In genomic region chr2:1477196-1478040, GRCh38 we compare ENCODE assay signal across 20 cellular contexts.
DNase-seq lines count a peak whose midpoint lies in the region; ATAC-seq and TF ChIP-seq lines count a peak whose summit lies in the region.
"Had no signal": no experiment of that assay in that cellular context is flagged by ENCODE, and none has a peak within 500 bp of the region (broad histone marks: within the 10 kb centered on the region; RNA-seq: fewer than 3 reads in every experiment).

No MANE protein-coding gene starts in this region.

- H3K9me3 Mint-ChIP-seq in chondrocyte (ENCODE audit: low read depth): no peaks in the 10 kb centered on the region

- H2BK12ac ChIP-seq in neuronal stem cell (ENCODE audit: low read length): no peak overlapping the region

- no peak overlapping the region for H4K8ac ChIP-seq in neuronal stem cell (ENCODE audit: low read depth, low read length)

- H3K4me2 ChIP-seq in neuronal stem cell (ENCODE audit: insufficient read depth, low read length, poor library complexity, severe bottlenecking): no peak overlapping the region

- H3K27ac ChIP-seq in neuronal stem cell (replicated peaks; ENCODE audit: low read length) (no peak overlapping the region), upper lobe of right lung (no peak overlapping the region)

- no peaks in the 10 kb centered on the region for H3K4me1 Mint-ChIP-seq in chondrocyte (ENCODE audit: low read depth)

- no peak overlapping the region for H3K4me3 ChIP-seq in neuronal stem cell (ENCODE audit: low read length in 2 of 2)
- no peak overlapping the region for H3K4me3 ChIP-seq in upper lobe of right lung
- H3K4me3 ChIP-seq: K562 had no signal

- H2BK15ac ChIP-seq in neuronal stem cell (ENCODE audit: low read length): no peak overlapping the region

- H3K14ac ChIP-seq in neuronal stem cell (ENCODE audit: low read length): no peak overlapping the region

- H3K27me3 ChIP-seq in neuronal stem cell (ENCODE audit: control insufficient read depth in 3 of 3, insufficient read depth in 3 of 3, low read depth in 1 of 3, low read length in 3 of 3) (no peaks in the 10 kb centered on the region), upper lobe of right lung (no peaks in the 10 kb centered on the region)

- H3K4me1 ChIP-seq in neuronal stem cell (ENCODE audit: control insufficient read depth in 2 of 2, insufficient read depth in 1 of 2, low read depth in 1 of 2, low read length in 2 of 2) (no peaks in the 10 kb centered on the region), upper lobe of right lung (no peaks in the 10 kb centered on the region)

- peak overlapping the region; percentile 49 for H3K18ac ChIP-seq in neuronal stem cell (ENCODE audit: low read length)

- TF ChIP-seq CTCF in chondrocyte (IDR thresholded peaks at IDR 0.05) (no peak), upper lobe of right lung (IDR thresholded peaks at IDR 0.05) (no peak)

- no peak overlapping the region for H2BK120ac ChIP-seq in neuronal stem cell (ENCODE audit: low read depth, low read length)

- H3K27me3 Mint-ChIP-seq in chondrocyte (ENCODE audit: low read depth): peaks cover 12% of the 10 kb centered on the region

- H3K9me3 ChIP-seq in neuronal stem cell (replicated peaks in 1 of 2; ENCODE audit: control insufficient read depth in 2 of 2, insufficient read depth in 1 of 2, low read depth in 1 of 2, low read length in 2 of 2) (no peaks in the 10 kb centered on the region), upper lobe of right lung (no peaks in the 10 kb centered on the region)

- H3K36me3 Mint-ChIP-seq in chondrocyte (ENCODE audit: low read depth): no peaks in the 10 kb centered on the region

- H2BK5ac ChIP-seq in neuronal stem cell (ENCODE audit: low read length): no peak overlapping the region

- H3K27ac Mint-ChIP-seq in chondrocyte (ENCODE audit: unreplicated experiment): no peak overlapping the region

- no peak overlapping the region for H3K23ac ChIP-seq in neuronal stem cell (ENCODE audit: low read depth, low read length, poor library complexity)

- peak overlapping the region; percentile 52 for H3K9ac ChIP-seq in neuronal stem cell (ENCODE audit: low read depth, low read length, poor library complexity)

- H2AFZ ChIP-seq in neuronal stem cell (ENCODE audit: low read length): no peak overlapping the region

- H4K91ac ChIP-seq in neuronal stem cell (ENCODE audit: low read depth, low read length, poor library complexity): no peak overlapping the region

- intact Hi-C loops in cardiac septum (cut with DNase I) (no loop called here), left ventricle myocardium superior (cut with micrococcal nuclease) (no loop called here), upper lobe of right lung (cut with DNase I) (no loop called here)

- H3K36me3 ChIP-seq in neuronal stem cell (replicated peaks in 1 of 2; ENCODE audit: control insufficient read depth in 2 of 2, insufficient read depth in 2 of 2, low read length in 2 of 2) (no peaks in the 10 kb centered on the region), upper lobe of right lung (no peaks in the 10 kb centered on the region)

- no CpG with 5 or more reads among the region's 76 CpGs for WGBS in neuronal stem cell (ENCODE audit: extremely low coverage in 2 of 2, insufficient read length in 2 of 2, insufficient replicate concordance in 1 of 2), 2 donors

- no peak overlapping the region for H2AK5ac ChIP-seq in neuronal stem cell (ENCODE audit: low read depth, low read length)

- H3K4me3 Mint-ChIP-seq in chondrocyte (ENCODE audit: unreplicated experiment): no peak overlapping the region
- H3K4me3 Mint-ChIP-seq: H9 had no signal

- no peaks in the 10 kb centered on the region for H3K79me1 ChIP-seq in neuronal stem cell (ENCODE audit: low read depth, low read length)

- DNase-seq in cardiac septum (ENCODE audit: low spot score): peak; percentile 67
- DNase-seq in left ventricle myocardium superior: no peak
- peak; percentile 73 for DNase-seq in chondrocyte (ENCODE audit: low spot score)
- DNase-seq in neuronal stem cell (ENCODE audit: low spot score): no peak
- peak; percentile 34 for DNase-seq in upper lobe of right lung
- no peak for DNase-seq in dermis blood vessel endothelial cell
- DNase-seq: 8988T, ACHN, H9, Kasumi-1, MV-4-11, NCI-H1105, NCI-H1436 treated with DMSO at 0.1 percent for 48 hours, NCI-H187 treated with DMSO at 0.1 percent for 48 hours, NCI-H2171 treated with DMSO at 0.1 percent for 48 hours, NCI-H524, NCI-H774, SIG-M5 had no signal

- H3K4ac ChIP-seq in neuronal stem cell (ENCODE audit: low read length): no peak overlapping the region

- ATAC-seq in left ventricle myocardium superior: no peak
- ATAC-seq in upper lobe of right lung: no peak
- ATAC-seq in GM18907 (IDR thresholded peaks at IDR 0.05; ENCODE audit: unreplicated experiment): no peak
- ATAC-seq: K562 had no signal

Comparison
In these comparisons a context has a peak if more than half of its experiments do, and no peak if none do; other contexts are left out.
1. DNase-seq: peak in cardiac septum (single experiment), chondrocyte (single experiment) and upper lobe of right lung (single experiment); none in left ventricle myocardium superior (single experiment), neuronal stem cell (single experiment) and dermis blood vessel endothelial cell (single experiment).